10 cellular contexts compared by ENCODE assay signal in the genomic region with DNA sequence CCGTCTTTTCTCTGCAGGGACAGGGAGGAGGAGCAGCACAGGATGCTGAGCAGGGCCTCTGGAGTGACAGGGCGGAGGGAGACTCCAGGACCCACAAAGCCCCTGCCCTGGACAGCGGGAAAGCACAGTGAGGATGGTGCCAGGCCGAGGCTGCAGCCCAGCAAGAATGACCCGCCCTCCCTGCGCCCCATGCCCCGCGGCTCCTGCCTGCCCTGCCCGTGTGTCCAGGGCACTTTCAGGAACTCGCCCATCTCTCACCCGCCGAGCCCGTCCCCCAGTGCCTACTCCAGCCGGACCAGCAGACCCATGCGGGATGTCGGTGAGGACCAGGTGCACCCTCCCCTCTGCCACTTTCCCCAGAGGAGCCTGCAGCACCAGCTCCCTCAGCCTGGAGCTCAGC.
"Had no signal": no experiment of that assay in that cellular context is flagged by ENCODE, and none has a peak within 500 bp of the region (broad histone marks: within the 10 kb centered on the region; RNA-seq: fewer than 3 reads in every experiment).

No MANE protein-coding gene starts in this region.

- H3K4me1 ChIP-seq: pancreas had no signal

- H3K27me3 ChIP-seq: pancreas had no signal

- ATAC-seq: activated CD8-positive, alpha-beta T cell treated with anti-CD3 and anti-CD28 coated beads, Interleukin-2, amount 10 ng/mL, durations not matched to agents 7 days and 5 days; pancreas had no signal

- DNase-seq: activated CD4-positive, alpha-beta T cell treated with anti-CD3 and anti-CD28 coated beads for 48 hours; activated CD8-positive, alpha-beta T cell treated with anti-CD3 and anti-CD28 coated beads, Interleukin-2, amount 10 ng/mL, durations not matched to agents 7 days and 5 days; activated naive CD4-positive, alpha-beta T cell treated with anti-CD3 and anti-CD28 coated beads, Interleukin-2, amount 10 ng/mL, durations not matched to agents 7 days and 5 days; immature natural killer cell; retina; small intestine; T1000; trophoblast cell had no signal

- H3K4me3 ChIP-seq: pancreas had no signal

- H3K9me3 ChIP-seq: pancreas had no signal

- H3K27ac ChIP-seq: pancreas, VCaP had no signal

- H3K36me3 ChIP-seq: pancreas had no signal
